Comparison of ENCODE assay signal across 36 cellular contexts in genomic region chr6:168817558-168818159, GRCh38.
"Had no signal": no experiment of that assay in that cellular context is flagged by ENCODE, and none has a peak within 500 bp of the region (broad histone marks: within the 10 kb centered on the region; RNA-seq: fewer than 3 reads in every experiment).

No MANE protein-coding gene starts in this region.

- H3K4me1 ChIP-seq: adrenal gland, body of pancreas, breast epithelium had no signal

- H3K4me3 Mint-ChIP-seq: activated B cell treated with CpG ODN at 0.5 μM for 24 hours; activated CD4-positive, alpha-beta memory T cell treated with anti-CD3 and anti-CD28 coated beads for 36 hours; activated CD4-positive, alpha-beta T cell treated with anti-CD3 and anti-CD28 coated beads, Interleukin-2, amount 10 ng/mL, durations not matched to agents 24 days and 14 days; activated CD8-positive, alpha-beta memory T cell treated with anti-CD3 and anti-CD28 coated beads, Interleukin-2, amount 10 ng/mL, durations not matched to agents 7 days and 5 days; activated CD8-positive, alpha-beta T cell treated with anti-CD3 and anti-CD28 coated beads, Interleukin-2, amount 10 ng/mL, durations not matched to agents 7 days and 5 days; activated naive CD4-positive, alpha-beta T cell treated with anti-CD3 and anti-CD28 coated beads for 36 hours; activated naive CD8-positive, alpha-beta T cell treated with anti-CD3 and anti-CD28 coated beads for 36 hours; activated T-cell treated with anti-CD3 and anti-CD28 coated beads, Interleukin-2, amount 50 U/mL, for 24 hours; activated T-helper 17 cell treated with anti-CD3 and anti-CD28 coated beads, Interleukin-2, amount 50 U/mL, for 72 hours; T-helper 1 cell treated with Interleukin-12 subunit alpha and Interleukin-12 subunit beta and Interleukin-4 antibody, amounts not matched to agents 30 μg/mL and 1 μg/mL, for 36 hours; T-helper 2 cell treated with Interferon-gamma antibody and Interleukin-4, amounts not matched to agents 5 μg/mL and 100 μg/mL, for 36 hours had no signal

- H3K27me3 ChIP-seq: adrenal gland, body of pancreas, brain microvascular endothelial cell, breast epithelium had no signal

- H3K4me1 Mint-ChIP-seq: activated B cell treated with CpG ODN at 0.5 μM for 24 hours; activated CD4-positive, alpha-beta T cell treated with anti-CD3 and anti-CD28 coated beads, Interleukin-2, amount 10 ng/mL, durations not matched to agents 24 days and 14 days; activated CD8-positive, alpha-beta memory T cell treated with anti-CD3 and anti-CD28 coated beads, Interleukin-2, amount 10 ng/mL, durations not matched to agents 7 days and 5 days; activated naive CD8-positive, alpha-beta T cell treated with anti-CD3 and anti-CD28 coated beads for 36 hours; activated T-helper 17 cell treated with anti-CD3 and anti-CD28 coated beads, Interleukin-2, amount 50 U/mL, for 72 hours had no signal

- DNase-seq: activated B cell treated with CpG ODN at 0.5 μM for 24 hours; activated CD4-positive, alpha-beta memory T cell treated with anti-CD3 and anti-CD28 coated beads for 36 hours; activated CD4-positive, alpha-beta T cell treated with anti-CD3 and anti-CD28 coated beads for 4 hours; activated CD4-positive, alpha-beta T cell treated with anti-CD3 and anti-CD28 coated beads, Interleukin-2, amount 10 ng/mL, durations not matched to agents 24 days and 14 days; activated CD4-positive, alpha-beta T cell treated with anti-CD3 and anti-CD28 coated beads, Interleukin-2, amount 50 U/mL, for 1 hour; activated CD4-positive, alpha-beta T cell treated with anti-CD3 and anti-CD28 coated beads, Interleukin-2, amount 50 U/mL, for 4 hours; activated CD4-positive, CD25-positive, alpha-beta regulatory T cell treated with anti-CD3 and anti-CD28 coated beads, Interleukin-2, amount 50 U/mL, for 72 hours; activated CD8-positive, alpha-beta memory T cell treated with anti-CD3 and anti-CD28 coated beads for 24 hours; activated CD8-positive, alpha-beta memory T cell treated with anti-CD3 and anti-CD28 coated beads, Interleukin-2, amount 10 ng/mL, durations not matched to agents 7 days and 5 days; activated CD8-positive, alpha-beta memory T cell treated with anti-CD3 and anti-CD28 coated beads, Interleukin-2, amount 50 U/mL, for 48 hours; activated CD8-positive, alpha-beta T cell treated with anti-CD3 and anti-CD28 coated beads, Interleukin-2, amount 10 ng/mL, durations not matched to agents 7 days and 5 days; activated effector memory CD4-positive, alpha-beta T cell treated with anti-CD3 and anti-CD28 coated beads, Interleukin-2, amount 50 U/mL, for 16 hours; activated gamma-delta T cell treated with Interleukin-2 at 50 U/mL for 16 hours; activated naive CD4-positive, alpha-beta T cell; activated naive CD4-positive, alpha-beta T cell treated with anti-CD3 and anti-CD28 coated beads for 36 hours; activated naive CD4-positive, alpha-beta T cell treated with anti-CD3 and anti-CD28 coated beads, Interleukin-2, amount 50 U/mL, for 16 hours; activated naive CD8-positive, alpha-beta T cell treated with anti-CD3 and anti-CD28 coated beads for 36 hours; activated T-cell treated with anti-CD3 and anti-CD28 coated beads, Interleukin-2, amount 50 U/mL, for 24 hours; activated T-cell treated with anti-CD3 and anti-CD28 coated beads, Interleukin-2, amount 50 U/mL, for 48 hours; adrenal gland; amniotic stem cell; aorta; body of pancreas; brain microvascular endothelial cell; central memory CD4-positive, alpha-beta T cell; T-helper 1 cell; T-helper 2 cell; T-helper 9 cell had no signal

- H3K27ac ChIP-seq: adrenal gland, body of pancreas, brain microvascular endothelial cell, breast epithelium, VCaP had no signal

- H3K27me3 Mint-ChIP-seq: activated B cell treated with CpG ODN at 0.5 μM for 24 hours; activated CD4-positive, alpha-beta T cell treated with anti-CD3 and anti-CD28 coated beads, Interleukin-2, amount 10 ng/mL, durations not matched to agents 24 days and 14 days; activated CD8-positive, alpha-beta memory T cell treated with anti-CD3 and anti-CD28 coated beads, Interleukin-2, amount 10 ng/mL, durations not matched to agents 7 days and 5 days had no signal

- ATAC-seq: activated CD8-positive, alpha-beta memory T cell treated with anti-CD3 and anti-CD28 coated beads, Interleukin-2, amount 10 ng/mL, durations not matched to agents 7 days and 5 days; activated CD8-positive, alpha-beta T cell treated with anti-CD3 and anti-CD28 coated beads, Interleukin-2, amount 10 ng/mL, durations not matched to agents 7 days and 5 days; activated naive CD4-positive, alpha-beta T cell treated with anti-CD3 and anti-CD28 coated beads, Interleukin-2, amount 50 U/mL, for 72 hours; activated T-helper 17 cell treated with anti-CD3 and anti-CD28 coated beads, Interleukin-2, amount 50 U/mL, for 72 hours; body of pancreas had no signal

- H3K36me3 ChIP-seq: adrenal gland, brain microvascular endothelial cell, breast epithelium had no signal

- H3K4me3 ChIP-seq: adrenal gland, body of pancreas, breast epithelium had no signal

- H3K27ac Mint-ChIP-seq: activated B cell treated with CpG ODN at 0.5 μM for 24 hours; activated CD4-positive, alpha-beta memory T cell treated with anti-CD3 and anti-CD28 coated beads for 36 hours; activated CD4-positive, alpha-beta T cell treated with anti-CD3 and anti-CD28 coated beads, Interleukin-2, amount 10 ng/mL, durations not matched to agents 24 days and 14 days; activated CD8-positive, alpha-beta memory T cell treated with anti-CD3 and anti-CD28 coated beads, Interleukin-2, amount 10 ng/mL, durations not matched to agents 7 days and 5 days; activated CD8-positive, alpha-beta T cell treated with anti-CD3 and anti-CD28 coated beads, Interleukin-2, amount 10 ng/mL, durations not matched to agents 7 days and 5 days; activated naive CD4-positive, alpha-beta T cell treated with anti-CD3 and anti-CD28 coated beads for 36 hours; activated naive CD4-positive, alpha-beta T cell treated with anti-CD3 and anti-CD28 coated beads, Interleukin-2, amount 50 U/mL, for 72 hours; activated naive CD8-positive, alpha-beta T cell treated with anti-CD3 and anti-CD28 coated beads for 36 hours; activated T-cell treated with anti-CD3 and anti-CD28 coated beads, Interleukin-2, amount 50 U/mL, for 24 hours; activated T-helper 17 cell treated with anti-CD3 and anti-CD28 coated beads, Interleukin-2, amount 50 U/mL, for 72 hours; T-helper 1 cell treated with Interleukin-12 subunit alpha and Interleukin-12 subunit beta and Interleukin-4 antibody, amounts not matched to agents 30 μg/mL and 1 μg/mL, for 36 hours; T-helper 2 cell treated with Interferon-gamma antibody and Interleukin-4, amounts not matched to agents 5 μg/mL and 100 μg/mL, for 36 hours had no signal

- H3K9me3 Mint-ChIP-seq: activated CD4-positive, alpha-beta T cell treated with anti-CD3 and anti-CD28 coated beads, Interleukin-2, amount 10 ng/mL, durations not matched to agents 24 days and 14 days; activated naive CD8-positive, alpha-beta T cell treated with anti-CD3 and anti-CD28 coated beads for 36 hours; activated T-helper 17 cell treated with anti-CD3 and anti-CD28 coated beads, Interleukin-2, amount 50 U/mL, for 72 hours had no signal

- H3K9me3 ChIP-seq: adrenal gland had no signal

- FAIRE-seq: astrocyte, TTC549 had no signal

- H3K36me3 Mint-ChIP-seq: activated CD4-positive, alpha-beta memory T cell treated with anti-CD3 and anti-CD28 coated beads for 36 hours; activated CD8-positive, alpha-beta memory T cell treated with anti-CD3 and anti-CD28 coated beads, Interleukin-2, amount 10 ng/mL, durations not matched to agents 7 days and 5 days; activated naive CD4-positive, alpha-beta T cell treated with anti-CD3 and anti-CD28 coated beads, Interleukin-2, amount 50 U/mL, for 72 hours; activated naive CD8-positive, alpha-beta T cell treated with anti-CD3 and anti-CD28 coated beads for 36 hours had no signal
